In genomic region chr9:99782962-99783718, GRCh38 we compare ENCODE assay signal across 2 cellular contexts.
TF ChIP-seq lines count a peak whose summit lies in the region.

No MANE protein-coding gene starts in this region.

TF ChIP-seq in GM23338, 12 proteins besides CTCF, POLR2A, EP300 and RAD21:
- no peak for TF ChIP-seq EZH2 (IDR thresholded peaks at IDR 0.05; ENCODE audit: low read depth, unreplicated experiment)
- no peak for TF ChIP-seq JUNB (IDR thresholded peaks at IDR 0.05; ENCODE audit: unreplicated experiment)
- TF ChIP-seq STAT1 (IDR thresholded peaks at IDR 0.05; ENCODE audit: unreplicated experiment), result no peak
- TF ChIP-seq REST (IDR thresholded peaks at IDR 0.05; ENCODE audit: unreplicated experiment), result no peak
- no peak for TF ChIP-seq ZNF114 (CRISPR knock-in tag; IDR thresholded peaks at IDR 0.05)
- TF ChIP-seq CREB1 (CRISPR knock-in tag; IDR thresholded peaks at IDR 0.05; ENCODE audit: low read depth), result no peak
- TF ChIP-seq NANOG (IDR thresholded peaks at IDR 0.05; ENCODE audit: borderline replicate concordance), result no peak
- no peak for TF ChIP-seq ETS1 (IDR thresholded peaks at IDR 0.05)
- no peak for TF ChIP-seq EZH2phosphoT487 (IDR thresholded peaks at IDR 0.05; ENCODE audit: unreplicated experiment)
- no peak for TF ChIP-seq ZNF462 (CRISPR knock-in tag; IDR thresholded peaks at IDR 0.05)
- TF ChIP-seq POLR2AphosphoS5 (IDR thresholded peaks at IDR 0.05; ENCODE audit: low read depth), result no peak
- no peak for TF ChIP-seq ZNF331 (CRISPR knock-in tag; IDR thresholded peaks at IDR 0.05; ENCODE audit: low read depth)

TF ChIP-seq in H1, 55 proteins besides CTCF, POLR2A, EP300 and RAD21:
- TF ChIP-seq SRF (IDR thresholded peaks at IDR 0.05; ENCODE audit: low read depth, low read length) (no peak), MAFK (IDR thresholded peaks at IDR 0.05; ENCODE audit: low read depth, low read length) (no peak), CHD2 (IDR thresholded peaks at IDR 0.05; ENCODE audit: low read length) (no peak), TEAD4 (IDR thresholded peaks at IDR 0.05; ENCODE audit: low read depth, low read length) (no peak), CTBP2 (IDR thresholded peaks at IDR 0.05; ENCODE audit: borderline replicate concordance, insufficient read depth, insufficient read length, low read length) (no peak), SUZ12 (IDR thresholded peaks at IDR 0.05; ENCODE audit: low read length) (no peak), MAX (IDR thresholded peaks at IDR 0.05) (no peak), BCL11A (IDR thresholded peaks at IDR 0.05; ENCODE audit: low read depth in 2 of 2, low read length in 2 of 2) (no peak), CEBPB (IDR thresholded peaks at IDR 0.05; ENCODE audit: low read depth, low read length) (no peak), TBP (IDR thresholded peaks at IDR 0.05; ENCODE audit: low read depth, low read length) (no peak), SIN3A (conservative IDR thresholded peaks at IDR 0.05 in 1 of 2, IDR thresholded peaks at IDR 0.05 in 1 of 2; ENCODE audit: low read depth in 1 of 2, low read length in 2 of 2) (no peak), E2F6 (IDR thresholded peaks at IDR 0.05) (no peak), POU5F1 (IDR thresholded peaks at IDR 0.05; ENCODE audit: low read depth, low read length) (no peak)
